In genomic region chr5:43019615-43020293, GRCh38 we compare ENCODE assay signal across 9 cellular contexts. TPM values are rescaled to one million over a fixed set of nuclear protein-coding genes. Genes with fewer than 3 reads are reported as not detected.
DNase-seq lines count a peak whose midpoint lies in the region; ATAC-seq, FAIRE-seq and TF ChIP-seq lines count a peak whose summit lies in the region.
"Had no signal": no experiment of that assay in that cellular context is flagged by ENCODE, and none has a peak within 500 bp of the region (broad histone marks: within the 10 kb centered on the region; RNA-seq: fewer than 3 reads in every experiment).

No MANE protein-coding gene starts in this region.

- peak overlapping the region; percentile 100 for H3K27ac Mint-ChIP-seq in stimulated activated naive B cell treated with anti-CD40 and anti-IgM and Interleukin-4, amounts not matched to agents 10 μg/mL and 1 μg/mL and 100 μg/mL, for 72 hours

- peak; percentile 77 for ATAC-seq in HG03354 (IDR thresholded peaks at IDR 0.05; ENCODE audit: poor library complexity, severe bottlenecking, unreplicated experiment)
- peak; percentile 75 to 77 for ATAC-seq in stimulated activated naive B cell treated with anti-CD40 and anti-IgM and Interleukin-4, amounts not matched to agents 10 μg/mL and 1 μg/mL and 100 μg/mL, for 72 hours (replicated peaks)

- H3K4me3 ChIP-seq in BJ (ENCODE audit: low read depth, low read length) (peak overlapping the region; percentile 33), ectodermal cell (ENCODE audit: insufficient read depth, low read depth, low read length) (peak overlapping the region; percentile 10), mucosa of stomach (ENCODE audit: low read length) (peak overlapping the region; percentile 38)

- H3K36me3 Mint-ChIP-seq in stimulated activated naive B cell treated with anti-CD40 and anti-IgM and Interleukin-4, amounts not matched to agents 10 μg/mL and 1 μg/mL and 100 μg/mL, for 72 hours, result peaks cover 0 to 8% of the 10 kb centered on the region in 2 donors

- POLR2A ChIA-PET in BJ (lab: Charles Lee), result interaction anchor here (0.8 to 1.4 kb wide), 2 partner anchors 11 to 46 kb away, joined by 4 to 6 read pairs; no protein-coding TSS in a partner anchor

- H3K27me3 ChIP-seq in BJ (ENCODE audit: control insufficient read depth, insufficient read depth, low read length), result no peaks in the 10 kb centered on the region
- H3K27me3 ChIP-seq in ectodermal cell (ENCODE audit: control insufficient read depth, insufficient read depth, low read length, poor library complexity, severe bottlenecking), result peaks cover 98% of the 10 kb centered on the region
- H3K27me3 ChIP-seq in mucosa of stomach (ENCODE audit: control insufficient read depth, insufficient read depth, low read length), result peaks cover 76% of the 10 kb centered on the region
- H3K27me3 ChIP-seq: SJSA1 had no signal

- WGBS in ectodermal cell, 2 experiments, result 2 to 3% methylated on average over 36 of the region's 36 CpGs

- no peaks in the 10 kb centered on the region for H3K9me3 Mint-ChIP-seq in stimulated activated naive B cell treated with anti-CD40 and anti-IgM and Interleukin-4, amounts not matched to agents 10 μg/mL and 1 μg/mL and 100 μg/mL, for 72 hours

- no peaks in the 10 kb centered on the region for H3K36me3 ChIP-seq in BJ (ENCODE audit: control insufficient read depth, insufficient read depth, low read length)
- H3K36me3 ChIP-seq in ectodermal cell (ENCODE audit: control insufficient read depth, insufficient read depth, low read length), result no peaks in the 10 kb centered on the region
- H3K36me3 ChIP-seq in mucosa of stomach (ENCODE audit: control insufficient read depth, insufficient read depth, low read length), result no peaks in the 10 kb centered on the region

- peak; percentile 52 for TF ChIP-seq CTCF in BJ (IDR thresholded peaks at IDR 0.05; ENCODE audit: insufficient read depth, low read depth, low read length)

- H3K27me3 Mint-ChIP-seq in stimulated activated naive B cell treated with anti-CD40 and anti-IgM and Interleukin-4, amounts not matched to agents 10 μg/mL and 1 μg/mL and 100 μg/mL, for 72 hours, result no peaks in the 10 kb centered on the region

- CTCF ChIA-PET in BJ (lab: Yijun Ruan, JAX), result interaction anchor here (0.8 to 2.2 kb wide), 12 partner anchors 10 to 111 kb away, joined by 3 to 8 read pairs (median 5); no protein-coding TSS in a partner anchor

- no peak overlapping the region for H3K27ac ChIP-seq in ectodermal cell (ENCODE audit: insufficient read depth, low read depth, low read length, poor library complexity, severe bottlenecking)

- no peaks in the 10 kb centered on the region for H3K9me3 ChIP-seq in ectodermal cell (ENCODE audit: control insufficient read depth, low read length)
- no peaks in the 10 kb centered on the region for H3K9me3 ChIP-seq in mucosa of stomach (ENCODE audit: control insufficient read depth, low read length)
- H3K9me3 ChIP-seq: SJSA1 had no signal

- H3K4me3 Mint-ChIP-seq in stimulated activated naive B cell treated with anti-CD40 and anti-IgM and Interleukin-4, amounts not matched to agents 10 μg/mL and 1 μg/mL and 100 μg/mL, for 72 hours, result peak overlapping the region; percentile 96

- no peak for DNase-seq in BJ (ENCODE audit: low read depth)
- DNase-seq in GM19239 (ENCODE audit: insufficient read length, low spot score), result no peak
- peak; percentile 72 for DNase-seq in NCI-H510A (lab: John Stamatoyannopoulos, UW)
- DNase-seq in activated CD4-positive, alpha-beta T cell treated with anti-CD3 and anti-CD28 coated beads for 4 hours, result peak; percentile 81 to 84
- peak; percentile 81 for DNase-seq in stimulated activated naive B cell treated with anti-CD40 and anti-IgM and Interleukin-4, amounts not matched to agents 10 μg/mL and 1 μg/mL and 100 μg/mL, for 72 hours

- peak; percentile 93 for FAIRE-seq in GM19239 (lab: Jason Lieb, UNC)

- H3K4me1 ChIP-seq in ectodermal cell (ENCODE audit: control insufficient read depth, insufficient read depth, low read length) (peaks cover 7% of the 10 kb centered on the region), mucosa of stomach (ENCODE audit: control insufficient read depth, insufficient read depth, low read length) (peaks cover 15% of the 10 kb centered on the region)

- peak overlapping the region; percentile 36 for H3K9ac ChIP-seq in mucosa of stomach (ENCODE audit: low read length)

- H3K4me1 Mint-ChIP-seq in stimulated activated naive B cell treated with anti-CD40 and anti-IgM and Interleukin-4, amounts not matched to agents 10 μg/mL and 1 μg/mL and 100 μg/mL, for 72 hours, result peaks cover 18 to 42% of the 10 kb centered on the region in 2 donors

RNA-seq across cellular contexts. Expression of gene ANXA2R, which starts 20.4 kb away (rescaled TPM):
- polyA plus RNA-seq in BJ (2011; rRNA removed), result 0.53 and 0.74 TPM in 2 replicates
- 2.4 and 3.0 TPM in 2 replicates for polyA minus RNA-seq in BJ (2011; rRNA and poly(A)+ RNA removed)
- polyA plus RNA-seq in ectodermal cell (2013, experiment 1 of 4), result not detected
- polyA plus RNA-seq in ectodermal cell (2013, experiment 2 of 4), result 0.30 TPM
- not detected for polyA plus RNA-seq in ectodermal cell (2013, experiment 3 of 4)
- polyA plus RNA-seq in ectodermal cell (2013, experiment 4 of 4), result 0.49 TPM

Comparison
In these comparisons a context has a peak if more than half of its experiments do, and no peak if none do; other contexts are left out.
1. DNase-seq: peak in NCI-H510A (single experiment), activated CD4-positive, alpha-beta T cell treated with anti-CD3 and anti-CD28 coated beads for 4 hours (2 of 2) and stimulated activated naive B cell treated with anti-CD40 and anti-IgM and Interleukin-4, amounts not matched to agents 10 μg/mL and 1 μg/mL and 100 μg/mL, for 72 hours (single experiment); none in BJ (single experiment) and GM19239 (single experiment).
2. Peak in every context shown above with its lines, with median percentiles within 50 percentile points of each other: H3K4me3 ChIP-seq.